8 cellular contexts compared by ENCODE assay signal in the genomic region with DNA sequence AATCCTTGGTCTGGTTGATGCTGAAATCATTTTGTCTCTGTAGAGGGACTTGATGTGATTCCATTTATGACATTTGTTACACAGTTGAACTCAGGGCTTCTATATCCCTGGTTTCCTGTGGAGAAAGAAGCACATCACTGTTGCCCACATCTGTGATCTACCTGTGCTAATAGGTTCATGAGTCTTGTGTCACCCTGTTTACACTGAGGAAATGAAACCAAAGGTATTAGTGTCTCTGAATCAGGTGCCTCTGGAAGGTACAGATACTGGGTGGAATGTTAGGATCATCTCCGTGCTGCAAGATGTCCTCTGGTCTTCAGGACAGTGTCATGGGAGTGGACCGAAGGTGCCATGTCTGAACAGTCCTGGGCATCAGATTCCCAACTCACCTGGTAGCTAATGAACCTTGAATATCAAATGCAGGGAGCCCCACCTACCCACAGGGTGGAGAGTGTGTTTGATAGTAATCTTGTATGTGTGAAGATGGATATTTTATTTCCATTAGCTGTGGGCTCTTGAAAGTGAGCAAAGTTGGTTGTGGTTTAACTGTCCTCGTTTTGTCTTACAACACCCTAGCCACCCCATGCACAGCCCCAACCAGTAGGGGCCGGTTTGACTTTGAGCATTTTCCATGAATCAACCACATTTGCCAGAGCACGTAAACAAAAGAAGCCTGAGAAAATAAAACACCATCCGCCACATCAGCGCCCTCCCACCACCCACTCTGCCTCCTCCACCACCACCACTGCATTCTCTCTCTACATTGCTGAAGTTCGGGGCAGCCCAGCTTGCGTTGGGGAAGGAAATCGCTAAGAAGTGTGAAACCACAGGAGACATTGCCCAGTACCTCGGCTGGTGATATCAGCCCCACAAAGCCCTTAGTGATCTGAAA. TPM values are rescaled to one million over a fixed set of nuclear protein-coding genes. Genes with fewer than 3 reads are reported as not detected.
A peak's percentile ranks its signal among the peaks of the same experiment; 100 is the strongest.
DNase-seq lines count a peak whose midpoint lies in the region; ATAC-seq and TF ChIP-seq lines count a peak whose summit lies in the region.

No MANE protein-coding gene starts in this region.

- H3K9me3 Mint-ChIP-seq in activated CD8-positive, alpha-beta memory T cell treated with anti-CD3 and anti-CD28 coated beads, Interleukin-2, amount 10 ng/mL, durations not matched to agents 7 days and 5 days (ENCODE audit: low read depth) = no peaks in the 10 kb centered on the region
- H3K9me3 Mint-ChIP-seq in immature natural killer cell = no peaks in the 10 kb centered on the region

- H3K27ac ChIP-seq in BLaER1 = peak overlapping the region; percentile 54

- H4K20me1 ChIP-seq in BLaER1 (no peaks in the 10 kb centered on the region), Loucy (ENCODE audit: insufficient read depth, low read length, poor library complexity, severe bottlenecking) (no peaks in the 10 kb centered on the region)

- peaks cover 24% of the 10 kb centered on the region for H3K79me2 ChIP-seq in Loucy (ENCODE audit: insufficient read depth, low read length)

- no peaks in the 10 kb centered on the region for H3K27me3 Mint-ChIP-seq in activated CD8-positive, alpha-beta memory T cell treated with anti-CD3 and anti-CD28 coated beads, Interleukin-2, amount 10 ng/mL, durations not matched to agents 7 days and 5 days
- peaks cover 7 to 29% (median 10%) of the 10 kb centered on the region in 3 donors for H3K27me3 Mint-ChIP-seq in immature natural killer cell (ENCODE audit: low read depth in 3 of 3)

- peak; percentile 95 for DNase-seq in activated CD8-positive, alpha-beta memory T cell treated with anti-CD3 and anti-CD28 coated beads, Interleukin-2, amount 10 ng/mL, durations not matched to agents 7 days and 5 days
- DNase-seq in immature natural killer cell (peak; percentile 98), A172 (ENCODE audit: low spot score) (no peak), islet precursor cell (no peak)
- peak; percentile 75 to 76 for DNase-seq in stimulated activated CD8-positive, alpha-beta memory T cell treated with anti-CD3 and anti-CD28 coated beads, Interleukin-7, amount 100 ng/mL, for 48 hours (ENCODE audit: extremely low read depth in 1 of 2, low read depth in 1 of 2)

- H3K27me3 ChIP-seq in BLaER1 (no peaks in the 10 kb centered on the region), Loucy (ENCODE audit: insufficient read depth, low read length, poor library complexity, severe bottlenecking) (no peaks in the 10 kb centered on the region)

- peak; percentile 59 for ATAC-seq in GM21515 (IDR thresholded peaks at IDR 0.05; ENCODE audit: unreplicated experiment)
- ATAC-seq in activated CD8-positive, alpha-beta memory T cell treated with anti-CD3 and anti-CD28 coated beads, Interleukin-2, amount 10 ng/mL, durations not matched to agents 7 days and 5 days = peak; percentile 80

- peak overlapping the region; percentile 55 for H3K4me3 Mint-ChIP-seq in activated CD8-positive, alpha-beta memory T cell treated with anti-CD3 and anti-CD28 coated beads, Interleukin-2, amount 10 ng/mL, durations not matched to agents 7 days and 5 days
- H3K4me3 Mint-ChIP-seq in immature natural killer cell = peak overlapping the region; percentile 65 to 75 (median 69)

- peaks cover 30% of the 10 kb centered on the region for H3K4me1 ChIP-seq in BLaER1
- H3K4me1 ChIP-seq in Loucy (ENCODE audit: insufficient read depth, low read length, poor library complexity, severe bottlenecking) = peaks cover 85% of the 10 kb centered on the region

- no peaks in the 10 kb centered on the region for H3K9me3 ChIP-seq in BLaER1
- H3K9me3 ChIP-seq in Loucy (ENCODE audit: insufficient read depth, low read depth, low read length) = no peaks in the 10 kb centered on the region

- peaks cover 16% of the 10 kb centered on the region for H3F3A ChIP-seq in Loucy (ENCODE audit: low read depth)

- peaks cover 56% of the 10 kb centered on the region for H3K36me3 Mint-ChIP-seq in activated CD8-positive, alpha-beta memory T cell treated with anti-CD3 and anti-CD28 coated beads, Interleukin-2, amount 10 ng/mL, durations not matched to agents 7 days and 5 days
- peaks cover 44 to 55% (median 54%) of the 10 kb centered on the region in 3 donors for H3K36me3 Mint-ChIP-seq in immature natural killer cell

- H3K4me3 ChIP-seq in BLaER1 (no peak overlapping the region), Loucy (ENCODE audit: low read length, poor library complexity, severe bottlenecking) (peak overlapping the region; percentile 64)

- peaks cover 91% of the 10 kb centered on the region for H3K4me1 Mint-ChIP-seq in activated CD8-positive, alpha-beta memory T cell treated with anti-CD3 and anti-CD28 coated beads, Interleukin-2, amount 10 ng/mL, durations not matched to agents 7 days and 5 days
- H3K4me1 Mint-ChIP-seq in immature natural killer cell = peaks cover 97 to 100% of the 10 kb centered on the region in 2 donors

- peak overlapping the region; percentile 68 for H3K4me2 ChIP-seq in BLaER1
- peak overlapping the region; percentile 88 for H3K4me2 ChIP-seq in Loucy (ENCODE audit: low read depth, low read length, poor library complexity, severe bottlenecking)

- no peaks in the 10 kb centered on the region for H3K9me2 ChIP-seq in Loucy (replicated peaks; ENCODE audit: low read depth, low read length)

- peak overlapping the region; percentile 96 for H3K27ac Mint-ChIP-seq in activated CD8-positive, alpha-beta memory T cell treated with anti-CD3 and anti-CD28 coated beads, Interleukin-2, amount 10 ng/mL, durations not matched to agents 7 days and 5 days
- peak overlapping the region; percentile 97 to 100 (median 98) for H3K27ac Mint-ChIP-seq in immature natural killer cell

- H3K36me3 ChIP-seq in BLaER1 (peaks cover 24% of the 10 kb centered on the region), Loucy (ENCODE audit: insufficient read depth, low read length) (peaks cover 26% of the 10 kb centered on the region; the same call in 1 of the 2 replicates)

- H3K9ac ChIP-seq in BLaER1 (no peak overlapping the region), Loucy (ENCODE audit: low read depth, low read length, poor library complexity, severe bottlenecking) (peak overlapping the region; percentile 68)

- H2AFZ ChIP-seq in Loucy (ENCODE audit: low read length) = no peak overlapping the region

- CTCF ChIA-PET in activated CD8-positive, alpha-beta memory T cell treated with anti-CD3 and anti-CD28 coated beads, Interleukin-2, amount 10 ng/mL, durations not matched to agents 7 days and 5 days (lab: Charles Lee) = interaction anchor here (1.0 to 7.6 kb wide), 7 partner anchors 13 to 136 kb away, joined by 3 to 104 read pairs (median 4); no protein-coding TSS in a partner anchor

- peak; percentile 23; the same call in 1 of the 2 replicates for TF ChIP-seq CTCF in Loucy (conservative IDR thresholded peaks at IDR 0.05; ENCODE audit: low read length)

RNA-seq across cellular contexts. Expression of a gene that starts 54.7 kb away (rescaled TPM):
- total RNA-seq in activated CD8-positive, alpha-beta memory T cell treated with anti-CD3 and anti-CD28 coated beads, Interleukin-2, amount 10 ng/mL, durations not matched to agents 7 days and 5 days = 10 to 100 TPM; 31.9 to 40.0 TPM
- polyA plus RNA-seq in immature natural killer cell = 100 to 1,000 TPM in 2 of 3 donors, 10 to 100 TPM in 1; 94.8 to 121 (median 113) TPM
- total RNA-seq in A172 (2014; rRNA removed; shearing (Covaris generic)) = 160 and 163 TPM in 2 replicates

Comparison
In these comparisons a context has a peak if more than half of its experiments do, and no peak if none do; other contexts are left out.
1. DNase-seq: peak in activated CD8-positive, alpha-beta memory T cell treated with anti-CD3 and anti-CD28 coated beads, Interleukin-2, amount 10 ng/mL, durations not matched to agents 7 days and 5 days (single experiment), immature natural killer cell (3 of 3) and stimulated activated CD8-positive, alpha-beta memory T cell treated with anti-CD3 and anti-CD28 coated beads, Interleukin-7, amount 100 ng/mL, for 48 hours (2 of 2); none in A172 (single experiment) and islet precursor cell (single experiment).